Comparison of ENCODE assay signal across 9 cellular contexts in genomic region chr2:28624436-28624797, GRCh38.
DNase-seq lines count a peak whose midpoint lies in the region; ATAC-seq and TF ChIP-seq lines count a peak whose summit lies in the region.
"Had no signal": no experiment of that assay in that cellular context is flagged by ENCODE, and none has a peak within 500 bp of the region (broad histone marks: within the 10 kb centered on the region; RNA-seq: fewer than 3 reads in every experiment).

No MANE protein-coding gene starts in this region.

- peak overlapping the region; percentile 93 for H3K27ac Mint-ChIP-seq in central memory CD8-positive, alpha-beta T cell (ENCODE audit: low read depth)
- H3K27ac Mint-ChIP-seq in neural crest cell (ENCODE audit: unreplicated experiment) = peak overlapping the region; percentile 17

- DNase-seq in left ventricle myocardium inferior = no peak
- no peak for DNase-seq in Right ventricle myocardium superior
- DNase-seq in central memory CD8-positive, alpha-beta T cell (ENCODE audit: low spot score in 2 of 2) = no peak
- no peak for DNase-seq in neural crest cell (ENCODE audit: low read depth, low spot score)
- no peak for DNase-seq in vagina (ENCODE audit: extremely low spot score in 2 of 2)
- no peak for DNase-seq in mucosa of gallbladder (ENCODE audit: low spot score)
- DNase-seq in mucosa of descending colon = no peak
- DNase-seq in DMS153 treated with DMSO at 0.1 percent for 48 hours (lab: John Stamatoyannopoulos, UW; ENCODE audit: unreplicated experiment) = no peak
- DNase-seq: SK-N-SH had no signal

- ATAC-seq in Right ventricle myocardium superior (ENCODE audit: poor library complexity) (no peak), mucosa of descending colon (no peak)
- ATAC-seq in central memory CD8-positive, alpha-beta T cell (replicated peaks; ENCODE audit: extremely low read depth, poor library complexity, severe bottlenecking) = no peak

- H3K9me3 Mint-ChIP-seq in central memory CD8-positive, alpha-beta T cell = no peaks in the 10 kb centered on the region
- H3K9me3 Mint-ChIP-seq in neural crest cell = no peaks in the 10 kb centered on the region

- intact Hi-C loops in left ventricle myocardium inferior (cut with micrococcal nuclease) (no loop called here), Right ventricle myocardium superior (cut with DNase I) (loop anchor here (10.0 kb wide), 1 partner anchor 130 kb away; the partner anchor contains the start of gene PPP1CB), vagina (cut with DNase I) (loop anchor here (10.0 kb wide), 1 partner anchor 130 kb away; the partner anchor contains the start of gene PPP1CB), mucosa of descending colon (cut with DNase I, micrococcal nuclease) (no loop called here)

- H3K36me3 ChIP-seq in left ventricle myocardium inferior (no peaks in the 10 kb centered on the region), vagina (no peaks in the 10 kb centered on the region), mucosa of descending colon (ENCODE audit: low read depth) (no peaks in the 10 kb centered on the region)

- TF ChIP-seq CTCF in left ventricle myocardium inferior (IDR thresholded peaks at IDR 0.05; ENCODE audit: borderline replicate concordance) (no peak), neural crest cell (conservative IDR thresholded peaks at IDR 0.05) (no peak), vagina (IDR thresholded peaks at IDR 0.05) (no peak), mucosa of descending colon (IDR thresholded peaks at IDR 0.05) (no peak)

- H3K4me3 ChIP-seq in left ventricle myocardium inferior (no peak overlapping the region), vagina (no peak overlapping the region), mucosa of descending colon (no peak overlapping the region)

- H3K4me1 ChIP-seq in left ventricle myocardium inferior = peaks cover 75% of the 10 kb centered on the region
- H3K4me1 ChIP-seq in vagina = peaks cover 71% of the 10 kb centered on the region
- H3K4me1 ChIP-seq in mucosa of descending colon (ENCODE audit: low read depth) = peaks cover 56% of the 10 kb centered on the region

- no peak overlapping the region for H3K4me3 Mint-ChIP-seq in central memory CD8-positive, alpha-beta T cell
- H3K4me3 Mint-ChIP-seq in neural crest cell = no peak overlapping the region

- H3K27me3 ChIP-seq in left ventricle myocardium inferior (ENCODE audit: low read depth) = no peaks in the 10 kb centered on the region
- H3K27me3 ChIP-seq in vagina = no peaks in the 10 kb centered on the region

- H3K9me3 ChIP-seq in left ventricle myocardium inferior (replicated peaks) (no peaks in the 10 kb centered on the region), vagina (no peaks in the 10 kb centered on the region), mucosa of descending colon (no peaks in the 10 kb centered on the region)
- H3K9me3 ChIP-seq: SK-N-SH had no signal

- H3K27ac ChIP-seq in left ventricle myocardium inferior (replicated peaks) (peak overlapping the region; percentile 89), vagina (peak overlapping the region; percentile 87)

- TF ChIP-seq POLR2A in vagina (IDR thresholded peaks at IDR 0.05) = no peak

- peaks cover 45% of the 10 kb centered on the region for H3K4me1 Mint-ChIP-seq in central memory CD8-positive, alpha-beta T cell
- peaks cover 41% of the 10 kb centered on the region for H3K4me1 Mint-ChIP-seq in neural crest cell

- H3K36me3 Mint-ChIP-seq in central memory CD8-positive, alpha-beta T cell (ENCODE audit: insufficient read depth) = peaks cover 2% of the 10 kb centered on the region
- no peaks in the 10 kb centered on the region for H3K36me3 Mint-ChIP-seq in neural crest cell (ENCODE audit: low read depth)

- no peaks in the 10 kb centered on the region for H3K27me3 Mint-ChIP-seq in central memory CD8-positive, alpha-beta T cell
- H3K27me3 Mint-ChIP-seq in neural crest cell (ENCODE audit: low read depth) = peaks cover 58% of the 10 kb centered on the region

Comparison
In these comparisons a context has a peak if more than half of its experiments do, and no peak if none do; other contexts are left out.
1. intact Hi-C loops: an anchor here in Right ventricle myocardium superior (10.0 kb wide) and vagina (10.0 kb wide); none called in left ventricle myocardium inferior and mucosa of descending colon.